15 cellular contexts compared by ENCODE assay signal in the genomic region with DNA sequence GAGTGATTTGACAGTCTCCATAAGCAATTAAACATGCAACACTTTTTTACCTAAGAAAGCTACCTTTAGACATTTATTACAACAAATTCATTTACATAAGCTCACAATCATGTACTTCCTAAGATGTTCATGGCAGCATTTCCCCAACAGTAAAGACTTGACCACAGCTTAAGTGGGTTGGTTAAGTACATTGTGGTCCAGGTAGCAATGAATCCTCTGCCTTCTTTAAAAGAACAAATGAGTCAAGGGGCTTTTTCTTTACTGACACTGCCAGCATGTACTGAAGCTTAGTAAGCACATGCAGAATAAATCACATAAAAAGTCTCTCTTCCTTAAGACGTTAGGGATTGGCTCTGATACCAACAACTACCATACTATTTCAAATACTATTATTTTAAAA.
DNase-seq lines count a peak whose midpoint lies in the region; ATAC-seq and TF ChIP-seq lines count a peak whose summit lies in the region.
"Had no signal": no experiment of that assay in that cellular context is flagged by ENCODE, and none has a peak within 500 bp of the region (broad histone marks: within the 10 kb centered on the region; RNA-seq: fewer than 3 reads in every experiment).

No MANE protein-coding gene starts in this region.

- no peaks in the 10 kb centered on the region for H3K36me3 Mint-ChIP-seq in activated CD8-positive, alpha-beta T cell treated with anti-CD3 and anti-CD28 coated beads for 36 hours (ENCODE audit: low read depth)
- no peaks in the 10 kb centered on the region for H3K36me3 Mint-ChIP-seq in activated CD8-positive, alpha-beta T cell treated with anti-CD3 and anti-CD28 coated beads, Interleukin-2, amount 10 ng/mL, durations not matched to agents 7 days and 5 days (ENCODE audit: low read depth)
- no peaks in the 10 kb centered on the region for H3K36me3 Mint-ChIP-seq in stimulated activated effector memory CD8-positive, alpha-beta T cell treated with anti-CD3 and anti-CD28 coated beads, Interleukin-12 subunit alpha, Interleukin-12 subunit beta, amount 100 ng/mL, for 72 hours
- H3K36me3 Mint-ChIP-seq: CD8-positive, alpha-beta T cell had no signal

- peak; percentile 37 for ATAC-seq in activated CD8-positive, alpha-beta T cell treated with anti-CD3 and anti-CD28 coated beads for 36 hours
- no peak for ATAC-seq in activated CD8-positive, alpha-beta T cell treated with anti-CD3 and anti-CD28 coated beads, Interleukin-2, amount 10 ng/mL, durations not matched to agents 7 days and 5 days
- ATAC-seq in stimulated activated naive CD8-positive, alpha-beta T cell treated with anti-CD3 and anti-CD28 coated beads, Interleukin-15, amount 100 ng/mL, for 72 hours = peak; percentile 76
- ATAC-seq in stimulated activated naive CD8-positive, alpha-beta T cell treated with anti-CD3 and anti-CD28 coated beads, Interleukin-15, Interleukin-2, amounts not matched to agents 100 U/mL and 50 U/mL, for 24 hours = no peak
- peak; percentile 72 for ATAC-seq in stimulated activated effector memory CD8-positive, alpha-beta T cell treated with anti-CD3 and anti-CD28 coated beads, Interleukin-12 subunit alpha, Interleukin-12 subunit beta, amount 100 ng/mL, for 72 hours
- no peak for ATAC-seq in GM19463 (IDR thresholded peaks at IDR 0.05; ENCODE audit: unreplicated experiment)
- ATAC-seq: A549; CD8-positive, alpha-beta T cell had no signal

- intact Hi-C loops in activated CD8-positive, alpha-beta T cell treated with anti-CD3 and anti-CD28 coated beads for 36 hours (cut with micrococcal nuclease) = no loop called here

- no peak overlapping the region for H3K4me3 Mint-ChIP-seq in activated CD8-positive, alpha-beta T cell treated with anti-CD3 and anti-CD28 coated beads for 36 hours
- H3K4me3 Mint-ChIP-seq in activated CD8-positive, alpha-beta T cell treated with anti-CD3 and anti-CD28 coated beads, Interleukin-2, amount 10 ng/mL, durations not matched to agents 7 days and 5 days = no peak overlapping the region
- no peak overlapping the region for H3K4me3 Mint-ChIP-seq in stimulated activated naive CD8-positive, alpha-beta T cell treated with anti-CD3 and anti-CD28 coated beads, Interleukin-15, amount 100 ng/mL, for 72 hours
- no peak overlapping the region for H3K4me3 Mint-ChIP-seq in stimulated activated effector memory CD8-positive, alpha-beta T cell treated with anti-CD3 and anti-CD28 coated beads, Interleukin-12 subunit alpha, Interleukin-12 subunit beta, amount 100 ng/mL, for 72 hours
- H3K4me3 Mint-ChIP-seq: B cell; CD4-positive, alpha-beta T cell; CD8-positive, alpha-beta T cell had no signal

- CTCF ChIA-PET in activated CD8-positive, alpha-beta T cell treated with anti-CD3 and anti-CD28 coated beads for 36 hours (lab: Charles Lee) = no interaction called here
- CTCF ChIA-PET in activated CD8-positive, alpha-beta T cell treated with anti-CD3 and anti-CD28 coated beads, Interleukin-2, amount 10 ng/mL, durations not matched to agents 7 days and 5 days (lab: Charles Lee) = no interaction called here

- POLR2A ChIA-PET in activated CD8-positive, alpha-beta T cell treated with anti-CD3 and anti-CD28 coated beads for 36 hours (lab: Charles Lee) = no interaction called here
- POLR2A ChIA-PET in activated CD8-positive, alpha-beta T cell treated with anti-CD3 and anti-CD28 coated beads, Interleukin-2, amount 10 ng/mL, durations not matched to agents 7 days and 5 days (lab: Charles Lee) = no interaction called here

- DNase-seq in activated CD8-positive, alpha-beta T cell treated with anti-CD3 and anti-CD28 coated beads for 36 hours = no peak
- DNase-seq in activated CD8-positive, alpha-beta T cell treated with anti-CD3 and anti-CD28 coated beads, Interleukin-2, amount 10 ng/mL, durations not matched to agents 7 days and 5 days = no peak
- DNase-seq in stimulated activated naive CD8-positive, alpha-beta T cell treated with anti-CD3 and anti-CD28 coated beads, Interleukin-15, amount 100 ng/mL, for 72 hours = no peak
- DNase-seq in stimulated activated naive CD8-positive, alpha-beta T cell treated with anti-CD3 and anti-CD28 coated beads, Interleukin-15, Interleukin-2, amounts not matched to agents 100 U/mL and 50 U/mL, for 24 hours = no peak
- DNase-seq in stimulated activated effector memory CD8-positive, alpha-beta T cell treated with anti-CD3 and anti-CD28 coated beads, Interleukin-12 subunit alpha, Interleukin-12 subunit beta, amount 100 ng/mL, for 72 hours (ENCODE audit: low spot score in 2 of 2) = no peak
- DNase-seq: AML-193; Caco-2; Calu3; CD4-positive, alpha-beta T cell; CD8-positive, alpha-beta T cell; DMS79 treated with DMSO at 0.1 percent for 48 hours; GF-D8 had no signal

- H3K9me3 Mint-ChIP-seq in activated CD8-positive, alpha-beta T cell treated with anti-CD3 and anti-CD28 coated beads for 36 hours = no peaks in the 10 kb centered on the region
- no peaks in the 10 kb centered on the region for H3K9me3 Mint-ChIP-seq in activated CD8-positive, alpha-beta T cell treated with anti-CD3 and anti-CD28 coated beads, Interleukin-2, amount 10 ng/mL, durations not matched to agents 7 days and 5 days (ENCODE audit: insufficient read depth)
- no peaks in the 10 kb centered on the region for H3K9me3 Mint-ChIP-seq in stimulated activated naive CD8-positive, alpha-beta T cell treated with anti-CD3 and anti-CD28 coated beads, Interleukin-15, amount 100 ng/mL, for 72 hours
- peaks cover 4% of the 10 kb centered on the region for H3K9me3 Mint-ChIP-seq in stimulated activated effector memory CD8-positive, alpha-beta T cell treated with anti-CD3 and anti-CD28 coated beads, Interleukin-12 subunit alpha, Interleukin-12 subunit beta, amount 100 ng/mL, for 72 hours
- H3K9me3 Mint-ChIP-seq: CD4-positive, alpha-beta T cell; CD8-positive, alpha-beta T cell had no signal

- H3K27ac Mint-ChIP-seq in activated CD8-positive, alpha-beta T cell treated with anti-CD3 and anti-CD28 coated beads for 36 hours = no peak overlapping the region
- no peak overlapping the region for H3K27ac Mint-ChIP-seq in activated CD8-positive, alpha-beta T cell treated with anti-CD3 and anti-CD28 coated beads, Interleukin-2, amount 10 ng/mL, durations not matched to agents 7 days and 5 days
- no peak overlapping the region for H3K27ac Mint-ChIP-seq in stimulated activated naive CD8-positive, alpha-beta T cell treated with anti-CD3 and anti-CD28 coated beads, Interleukin-15, amount 100 ng/mL, for 72 hours
- H3K27ac Mint-ChIP-seq in stimulated activated effector memory CD8-positive, alpha-beta T cell treated with anti-CD3 and anti-CD28 coated beads, Interleukin-12 subunit alpha, Interleukin-12 subunit beta, amount 100 ng/mL, for 72 hours = no peak overlapping the region
- H3K27ac Mint-ChIP-seq: B cell; CD4-positive, alpha-beta T cell had no signal

- TF ChIP-seq CTCF in activated CD8-positive, alpha-beta T cell treated with anti-CD3 and anti-CD28 coated beads for 36 hours (IDR thresholded peaks at IDR 0.05) = no peak

- no peaks in the 10 kb centered on the region for H3K27me3 Mint-ChIP-seq in activated CD8-positive, alpha-beta T cell treated with anti-CD3 and anti-CD28 coated beads for 36 hours
- no peaks in the 10 kb centered on the region for H3K27me3 Mint-ChIP-seq in activated CD8-positive, alpha-beta T cell treated with anti-CD3 and anti-CD28 coated beads, Interleukin-2, amount 10 ng/mL, durations not matched to agents 7 days and 5 days (ENCODE audit: low read depth)
- H3K27me3 Mint-ChIP-seq in stimulated activated naive CD8-positive, alpha-beta T cell treated with anti-CD3 and anti-CD28 coated beads, Interleukin-15, amount 100 ng/mL, for 72 hours = no peaks in the 10 kb centered on the region
- H3K27me3 Mint-ChIP-seq: B cell; CD4-positive, alpha-beta T cell had no signal

- no peaks in the 10 kb centered on the region for H3K4me1 Mint-ChIP-seq in activated CD8-positive, alpha-beta T cell treated with anti-CD3 and anti-CD28 coated beads for 36 hours (ENCODE audit: low read depth)
- no peaks in the 10 kb centered on the region for H3K4me1 Mint-ChIP-seq in activated CD8-positive, alpha-beta T cell treated with anti-CD3 and anti-CD28 coated beads, Interleukin-2, amount 10 ng/mL, durations not matched to agents 7 days and 5 days (ENCODE audit: low read depth)
- no peaks in the 10 kb centered on the region for H3K4me1 Mint-ChIP-seq in stimulated activated naive CD8-positive, alpha-beta T cell treated with anti-CD3 and anti-CD28 coated beads, Interleukin-15, amount 100 ng/mL, for 72 hours
- no peaks in the 10 kb centered on the region for H3K4me1 Mint-ChIP-seq in stimulated activated effector memory CD8-positive, alpha-beta T cell treated with anti-CD3 and anti-CD28 coated beads, Interleukin-12 subunit alpha, Interleukin-12 subunit beta, amount 100 ng/mL, for 72 hours
- H3K4me1 Mint-ChIP-seq: B cell had no signal

Comparison
In these comparisons a context has a peak if more than half of its experiments do, and no peak if none do; other contexts are left out.
1. ATAC-seq: peak in activated CD8-positive, alpha-beta T cell treated with anti-CD3 and anti-CD28 coated beads for 36 hours (single experiment), stimulated activated naive CD8-positive, alpha-beta T cell treated with anti-CD3 and anti-CD28 coated beads, Interleukin-15, amount 100 ng/mL, for 72 hours (single experiment) and stimulated activated effector memory CD8-positive, alpha-beta T cell treated with anti-CD3 and anti-CD28 coated beads, Interleukin-12 subunit alpha, Interleukin-12 subunit beta, amount 100 ng/mL, for 72 hours (single experiment); none in activated CD8-positive, alpha-beta T cell treated with anti-CD3 and anti-CD28 coated beads, Interleukin-2, amount 10 ng/mL, durations not matched to agents 7 days and 5 days (single experiment), stimulated activated naive CD8-positive, alpha-beta T cell treated with anti-CD3 and anti-CD28 coated beads, Interleukin-15, Interleukin-2, amounts not matched to agents 100 U/mL and 50 U/mL, for 24 hours (single experiment) and GM19463 (single experiment).